8 cellular contexts compared by ENCODE assay signal in the genomic region with DNA sequence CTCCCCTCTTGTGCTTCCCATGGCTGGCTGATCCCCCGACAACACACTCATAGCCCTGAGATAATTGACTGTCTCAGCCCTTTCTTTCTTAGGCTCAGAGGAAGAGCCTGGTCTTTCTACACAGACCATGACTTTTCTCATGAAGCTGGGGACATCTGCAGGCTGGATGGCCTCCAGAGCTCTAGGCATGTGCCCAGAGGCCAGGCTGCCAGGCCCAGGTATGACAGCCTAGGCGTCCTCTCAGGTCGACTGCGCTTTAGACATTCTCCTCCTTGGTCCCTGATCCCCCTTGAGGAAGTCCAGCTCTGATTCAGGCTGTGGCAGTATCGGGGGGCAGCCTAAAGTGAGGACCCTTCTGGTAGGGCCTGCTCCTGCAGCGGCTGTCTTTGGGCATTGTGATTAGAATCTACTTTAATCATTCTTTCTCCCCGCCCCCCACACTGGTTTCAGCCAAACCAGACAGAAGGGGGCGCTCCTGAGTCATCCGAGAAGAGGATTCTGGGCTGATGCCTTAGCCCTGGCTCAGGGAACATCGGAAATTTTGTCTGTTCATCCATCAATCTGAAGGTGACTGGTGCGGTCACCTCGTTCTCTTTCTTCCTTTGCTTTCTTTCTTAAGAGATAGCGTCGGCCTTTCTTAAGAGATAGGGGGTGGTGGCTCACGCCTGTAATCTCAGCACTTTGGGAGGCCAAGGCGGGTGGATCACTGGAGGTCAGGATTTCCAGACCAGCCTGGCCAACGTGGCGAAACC.
DNase-seq lines count a peak whose midpoint lies in the region; ATAC-seq lines count a peak whose summit lies in the region.

No MANE protein-coding gene starts in this region.

- DNase-seq in NCI-H1417 (lab: John Stamatoyannopoulos, UW) (peak in 2 of 3 experiments; percentile 24 to 78), NCI-H1417 treated with DMSO at 0.1 percent for 48 hours (lab: John Stamatoyannopoulos, UW) (no peak), NCI-H2196 treated with DMSO at 0.1 percent for 48 hours (lab: John Stamatoyannopoulos, UW; ENCODE audit: unreplicated experiment) (peak; percentile 48), cerebellum (ENCODE audit: low spot score) (peak; percentile 8), left lobe of liver (ENCODE audit: low spot score) (peak; percentile 64)
- peak; percentile 33 for DNase-seq in activated CD4-positive, alpha-beta T cell treated with anti-CD3 and anti-CD28 coated beads for 1 hour
- peak; percentile 53 to 72 for DNase-seq in stimulated activated CD4-positive, alpha-beta T cell treated with anti-CD3 and anti-CD28 coated beads, Interleukin-4, amount 100 ng/mL, for 4 hours

- peak; percentile 91 for ATAC-seq in left lobe of liver
- no peak for ATAC-seq in GM19328 (IDR thresholded peaks at IDR 0.05; ENCODE audit: unreplicated experiment)
